ENCODE assay signal across 1 cellular context in the genomic region with DNA sequence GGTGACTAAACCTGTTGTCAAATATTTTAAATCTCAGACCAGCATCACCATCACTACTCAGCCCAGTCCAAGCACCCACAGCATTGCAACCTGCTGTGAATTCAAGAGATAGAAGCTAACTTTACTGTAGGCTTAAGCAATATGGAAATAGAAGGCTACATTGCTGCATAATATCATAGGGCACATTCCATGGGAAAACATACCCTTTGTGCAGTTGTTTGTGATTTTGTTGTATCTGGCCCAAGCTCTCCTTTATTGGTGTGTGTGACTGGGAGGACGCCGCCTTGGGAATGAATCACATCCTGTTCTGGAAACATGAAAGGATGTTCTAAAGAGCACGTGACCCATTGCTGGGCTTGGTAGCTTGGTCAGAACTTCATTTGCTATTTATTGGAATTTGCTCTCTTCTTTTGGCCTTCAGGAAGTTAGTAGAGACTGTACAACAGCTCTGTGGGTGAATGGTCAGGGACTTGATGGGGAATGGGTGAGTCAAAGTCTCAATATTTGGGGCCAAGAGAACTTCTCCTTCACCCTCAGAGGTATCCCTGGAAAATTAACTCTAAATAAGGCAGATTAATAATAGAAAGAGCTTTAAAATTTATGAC.
TF ChIP-seq lines count a peak whose summit lies in the region.

No MANE protein-coding gene starts in this region.

TF ChIP-seq in HepG2, 621 proteins besides CTCF, POLR2A, EP300 and RAD21 (continued from another document and continues in another):
- TF ChIP-seq SSRP1 (CRISPR knock-in tag; IDR thresholded peaks at IDR 0.05) = no peak
- no peak for TF ChIP-seq ZNF572 (CRISPR knock-in tag; IDR thresholded peaks at IDR 0.05)
- TF ChIP-seq CCDC6 (CRISPR knock-in tag; IDR thresholded peaks at IDR 0.05) = peak; percentile 80; the same call in 1 of the 2 replicates
- no peak for TF ChIP-seq PCBP2 (optimal IDR thresholded peaks at IDR 0.05; ENCODE audit: low read depth, low read length, poor library complexity, severe bottlenecking)
- peak; percentile 82 for TF ChIP-seq ZNF501 (CRISPR knock-in tag; IDR thresholded peaks at IDR 0.05)
- TF ChIP-seq SKI (IDR thresholded peaks at IDR 0.05; ENCODE audit: partially characterized antibody) = peak; percentile 54
- peak; percentile 87 for TF ChIP-seq FOXA3 (CRISPR knock-in tag; IDR thresholded peaks at IDR 0.05)
- TF ChIP-seq ZNF674 (CRISPR knock-in tag; IDR thresholded peaks at IDR 0.05; ENCODE audit: low read depth) = no peak
- TF ChIP-seq HDAC6 (IDR thresholded peaks at IDR 0.05; ENCODE audit: low read depth, low read length) = no peak
- TF ChIP-seq KLF11 (CRISPR knock-in tag; IDR thresholded peaks at IDR 0.05) = no peak; the same call in 1 of the 2 replicates
- no peak for TF ChIP-seq HES4 (CRISPR knock-in tag; IDR thresholded peaks at IDR 0.05; ENCODE audit: borderline replicate concordance)
- peak; percentile 70 for TF ChIP-seq ZSCAN9 (CRISPR knock-in tag; IDR thresholded peaks at IDR 0.05; ENCODE audit: borderline replicate concordance)
- no peak for TF ChIP-seq ZSCAN31 (CRISPR knock-in tag; IDR thresholded peaks at IDR 0.05; ENCODE audit: low read depth)
- TF ChIP-seq ZNF33A (CRISPR knock-in tag; IDR thresholded peaks at IDR 0.05; ENCODE audit: borderline replicate concordance) = no peak
- peak; percentile 28; the same call in 1 of the 2 replicates for TF ChIP-seq FOXC1 (CRISPR knock-in tag; IDR thresholded peaks at IDR 0.05; ENCODE audit: borderline replicate concordance)
- TF ChIP-seq SMAD1 (CRISPR knock-in tag; IDR thresholded peaks at IDR 0.05; ENCODE audit: borderline replicate concordance, low read depth) = 0 out of 2 replicates have a peak, but pooled peaks have one; percentile 54
- TF ChIP-seq, protein P1, sequence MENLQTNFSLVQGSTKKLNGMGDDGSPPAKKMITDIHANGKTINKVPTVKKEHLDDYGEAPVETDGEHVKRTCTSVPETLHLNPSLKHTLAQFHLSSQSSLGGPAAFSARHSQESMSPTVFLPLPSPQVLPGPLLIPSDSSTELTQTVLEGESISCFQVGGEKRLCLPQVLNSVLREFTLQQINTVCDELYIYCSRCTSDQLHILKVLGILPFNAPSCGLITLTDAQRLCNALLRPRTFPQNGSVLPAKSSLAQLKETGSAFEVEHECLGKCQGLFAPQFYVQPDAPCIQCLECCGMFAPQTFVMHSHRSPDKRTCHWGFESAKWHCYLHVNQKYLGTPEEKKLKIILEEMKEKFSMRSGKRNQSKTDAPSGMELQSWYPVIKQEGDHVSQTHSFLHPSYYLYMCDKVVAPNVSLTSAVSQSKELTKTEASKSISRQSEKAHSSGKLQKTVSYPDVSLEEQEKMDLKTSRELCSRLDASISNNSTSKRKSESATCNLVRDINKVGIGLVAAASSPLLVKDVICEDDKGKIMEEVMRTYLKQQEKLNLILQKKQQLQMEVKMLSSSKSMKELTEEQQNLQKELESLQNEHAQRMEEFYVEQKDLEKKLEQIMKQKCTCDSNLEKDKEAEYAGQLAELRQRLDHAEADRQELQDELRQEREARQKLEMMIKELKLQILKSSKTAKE (CRISPR knock-in tag; IDR thresholded peaks at IDR 0.05; ENCODE audit: borderline replicate concordance) = peak; percentile 77; the same call in 1 of the 2 replicates
- TF ChIP-seq ZBTB7B (CRISPR knock-in tag; IDR thresholded peaks at IDR 0.05) = 0 out of 2 replicates have a peak, but pooled peaks have one; percentile 12
- no peak for TF ChIP-seq PCBP1 (IDR thresholded peaks at IDR 0.05; ENCODE audit: borderline replicate concordance, low read depth, low read length)
- TF ChIP-seq STAG1 (CRISPR knock-in tag; IDR thresholded peaks at IDR 0.05) = no peak; the same call in 1 of the 2 replicates
- no peak for TF ChIP-seq DNMT1 (CRISPR knock-in tag; IDR thresholded peaks at IDR 0.05)
- TF ChIP-seq, protein P2, sequence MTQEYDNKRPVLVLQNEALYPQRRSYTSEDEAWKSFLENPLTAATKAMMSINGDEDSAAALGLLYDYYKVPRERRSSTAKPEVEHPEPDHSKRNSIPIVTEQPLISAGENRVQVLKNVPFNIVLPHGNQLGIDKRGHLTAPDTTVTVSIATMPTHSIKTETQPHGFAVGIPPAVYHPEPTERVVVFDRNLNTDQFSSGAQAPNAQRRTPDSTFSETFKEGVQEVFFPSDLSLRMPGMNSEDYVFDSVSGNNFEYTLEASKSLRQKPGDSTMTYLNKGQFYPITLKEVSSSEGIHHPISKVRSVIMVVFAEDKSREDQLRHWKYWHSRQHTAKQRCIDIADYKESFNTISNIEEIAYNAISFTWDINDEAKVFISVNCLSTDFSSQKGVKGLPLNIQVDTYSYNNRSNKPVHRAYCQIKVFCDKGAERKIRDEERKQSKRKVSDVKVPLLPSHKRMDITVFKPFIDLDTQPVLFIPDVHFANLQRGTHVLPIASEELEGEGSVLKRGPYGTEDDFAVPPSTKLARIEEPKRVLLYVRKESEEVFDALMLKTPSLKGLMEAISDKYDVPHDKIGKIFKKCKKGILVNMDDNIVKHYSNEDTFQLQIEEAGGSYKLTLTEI (CRISPR knock-in tag; conservative IDR thresholded peaks at IDR 0.05) = no peak
- no peak for TF ChIP-seq ZFAT (CRISPR knock-in tag; conservative IDR thresholded peaks at IDR 0.05)
- no peak for TF ChIP-seq ZNF44 (CRISPR knock-in tag; IDR thresholded peaks at IDR 0.05)
- peak; percentile 94 for TF ChIP-seq GATAD2A (CRISPR knock-in tag; IDR thresholded peaks at IDR 0.05)
- no peak for TF ChIP-seq ZNF562 (CRISPR knock-in tag; IDR thresholded peaks at IDR 0.05; ENCODE audit: borderline replicate concordance)
- TF ChIP-seq GATAD1 (CRISPR knock-in tag; IDR thresholded peaks at IDR 0.05) = peak; percentile 25; the same call in 1 of the 2 replicates
- 0 out of 2 replicates have a peak, but pooled peaks have one; percentile 30 for TF ChIP-seq HDAC1 (CRISPR knock-in tag; IDR thresholded peaks at IDR 0.05)
- TF ChIP-seq THYN1 (CRISPR knock-in tag; IDR thresholded peaks at IDR 0.05; ENCODE audit: borderline replicate concordance, low read depth) = no peak
- 0 out of 2 replicates have a peak, but pooled peaks have one; percentile 47 for TF ChIP-seq TBP (CRISPR knock-in tag; IDR thresholded peaks at IDR 0.05)
- TF ChIP-seq, protein P3, sequence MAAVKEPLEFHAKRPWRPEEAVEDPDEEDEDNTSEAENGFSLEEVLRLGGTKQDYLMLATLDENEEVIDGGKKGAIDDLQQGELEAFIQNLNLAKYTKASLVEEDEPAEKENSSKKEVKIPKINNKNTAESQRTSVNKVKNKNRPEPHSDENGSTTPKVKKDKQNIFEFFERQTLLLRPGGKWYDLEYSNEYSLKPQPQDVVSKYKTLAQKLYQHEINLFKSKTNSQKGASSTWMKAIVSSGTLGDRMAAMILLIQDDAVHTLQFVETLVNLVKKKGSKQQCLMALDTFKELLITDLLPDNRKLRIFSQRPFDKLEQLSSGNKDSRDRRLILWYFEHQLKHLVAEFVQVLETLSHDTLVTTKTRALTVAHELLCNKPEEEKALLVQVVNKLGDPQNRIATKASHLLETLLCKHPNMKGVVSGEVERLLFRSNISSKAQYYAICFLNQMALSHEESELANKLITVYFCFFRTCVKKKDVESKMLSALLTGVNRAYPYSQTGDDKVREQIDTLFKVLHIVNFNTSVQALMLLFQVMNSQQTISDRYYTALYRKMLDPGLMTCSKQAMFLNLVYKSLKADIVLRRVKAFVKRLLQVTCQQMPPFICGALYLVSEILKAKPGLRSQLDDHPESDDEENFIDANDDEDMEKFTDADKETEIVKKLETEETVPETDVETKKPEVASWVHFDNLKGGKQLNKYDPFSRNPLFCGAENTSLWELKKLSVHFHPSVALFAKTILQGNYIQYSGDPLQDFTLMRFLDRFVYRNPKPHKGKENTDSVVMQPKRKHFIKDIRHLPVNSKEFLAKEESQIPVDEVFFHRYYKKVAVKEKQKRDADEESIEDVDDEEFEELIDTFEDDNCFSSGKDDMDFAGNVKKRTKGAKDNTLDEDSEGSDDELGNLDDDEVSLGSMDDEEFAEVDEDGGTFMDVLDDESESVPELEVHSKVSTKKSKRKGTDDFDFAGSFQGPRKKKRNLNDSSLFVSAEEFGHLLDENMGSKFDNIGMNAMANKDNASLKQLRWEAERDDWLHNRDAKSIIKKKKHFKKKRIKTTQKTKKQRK (IDR thresholded peaks at IDR 0.05; ENCODE audit: low read length) = no peak
- no peak for TF ChIP-seq GLI4 (CRISPR knock-in tag; IDR thresholded peaks at IDR 0.05; ENCODE audit: borderline replicate concordance)
- TF ChIP-seq MED13 (CRISPR knock-in tag; IDR thresholded peaks at IDR 0.05) = no peak
- TF ChIP-seq CAMTA2 (CRISPR knock-in tag; IDR thresholded peaks at IDR 0.05; ENCODE audit: borderline replicate concordance) = no peak
- no peak for TF ChIP-seq ZNF891 (CRISPR knock-in tag; IDR thresholded peaks at IDR 0.05)
- no peak for TF ChIP-seq ZNF251 (CRISPR knock-in tag; IDR thresholded peaks at IDR 0.05)
- no peak for TF ChIP-seq ZNF703 (CRISPR knock-in tag; IDR thresholded peaks at IDR 0.05; ENCODE audit: borderline replicate concordance)
- TF ChIP-seq MIER3 (CRISPR knock-in tag; IDR thresholded peaks at IDR 0.05; ENCODE audit: borderline replicate concordance) = peak; percentile 46; the same call in 1 of the 2 replicates
- peak; percentile 25 for TF ChIP-seq CBX1 (IDR thresholded peaks at IDR 0.05; ENCODE audit: low read depth)
- no peak for TF ChIP-seq HNRNPUL1 (IDR thresholded peaks at IDR 0.05; ENCODE audit: low read depth, low read length)
- TF ChIP-seq CENPT (CRISPR knock-in tag; IDR thresholded peaks at IDR 0.05; ENCODE audit: low read depth) = no peak
- no peak for TF ChIP-seq ZNF235 (CRISPR knock-in tag; IDR thresholded peaks at IDR 0.05; ENCODE audit: borderline replicate concordance)
- no peak for TF ChIP-seq CHCHD3 (CRISPR knock-in tag; IDR thresholded peaks at IDR 0.05)
- TF ChIP-seq, protein P4, sequence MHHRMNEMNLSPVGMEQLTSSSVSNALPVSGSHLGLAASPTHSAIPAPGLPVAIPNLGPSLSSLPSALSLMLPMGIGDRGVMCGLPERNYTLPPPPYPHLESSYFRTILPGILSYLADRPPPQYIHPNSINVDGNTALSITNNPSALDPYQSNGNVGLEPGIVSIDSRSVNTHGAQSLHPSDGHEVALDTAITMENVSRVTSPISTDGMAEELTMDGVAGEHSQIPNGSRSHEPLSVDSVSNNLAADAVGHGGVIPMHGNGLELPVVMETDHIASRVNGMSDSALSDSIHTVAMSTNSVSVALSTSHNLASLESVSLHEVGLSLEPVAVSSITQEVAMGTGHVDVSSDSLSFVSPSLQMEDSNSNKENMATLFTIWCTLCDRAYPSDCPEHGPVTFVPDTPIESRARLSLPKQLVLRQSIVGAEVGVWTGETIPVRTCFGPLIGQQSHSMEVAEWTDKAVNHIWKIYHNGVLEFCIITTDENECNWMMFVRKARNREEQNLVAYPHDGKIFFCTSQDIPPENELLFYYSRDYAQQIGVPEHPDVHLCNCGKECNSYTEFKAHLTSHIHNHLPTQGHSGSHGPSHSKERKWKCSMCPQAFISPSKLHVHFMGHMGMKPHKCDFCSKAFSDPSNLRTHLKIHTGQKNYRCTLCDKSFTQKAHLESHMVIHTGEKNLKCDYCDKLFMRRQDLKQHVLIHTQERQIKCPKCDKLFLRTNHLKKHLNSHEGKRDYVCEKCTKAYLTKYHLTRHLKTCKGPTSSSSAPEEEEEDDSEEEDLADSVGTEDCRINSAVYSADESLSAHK (CRISPR knock-in tag; IDR thresholded peaks at IDR 0.05; ENCODE audit: borderline replicate concordance) = no peak
- 0 out of 2 replicates have a peak, but pooled peaks have one; percentile 20 for TF ChIP-seq ZNF607 (CRISPR knock-in tag; IDR thresholded peaks at IDR 0.05; ENCODE audit: borderline replicate concordance)
- TF ChIP-seq ZNF839 (CRISPR knock-in tag; IDR thresholded peaks at IDR 0.05; ENCODE audit: borderline replicate concordance) = no peak
- peak; percentile 57; the same call in 1 of the 2 replicates for TF ChIP-seq ZNF33B (CRISPR knock-in tag; IDR thresholded peaks at IDR 0.05)
- TF ChIP-seq ZNF17 (CRISPR knock-in tag; IDR thresholded peaks at IDR 0.05) = no peak
- TF ChIP-seq, protein P5, sequence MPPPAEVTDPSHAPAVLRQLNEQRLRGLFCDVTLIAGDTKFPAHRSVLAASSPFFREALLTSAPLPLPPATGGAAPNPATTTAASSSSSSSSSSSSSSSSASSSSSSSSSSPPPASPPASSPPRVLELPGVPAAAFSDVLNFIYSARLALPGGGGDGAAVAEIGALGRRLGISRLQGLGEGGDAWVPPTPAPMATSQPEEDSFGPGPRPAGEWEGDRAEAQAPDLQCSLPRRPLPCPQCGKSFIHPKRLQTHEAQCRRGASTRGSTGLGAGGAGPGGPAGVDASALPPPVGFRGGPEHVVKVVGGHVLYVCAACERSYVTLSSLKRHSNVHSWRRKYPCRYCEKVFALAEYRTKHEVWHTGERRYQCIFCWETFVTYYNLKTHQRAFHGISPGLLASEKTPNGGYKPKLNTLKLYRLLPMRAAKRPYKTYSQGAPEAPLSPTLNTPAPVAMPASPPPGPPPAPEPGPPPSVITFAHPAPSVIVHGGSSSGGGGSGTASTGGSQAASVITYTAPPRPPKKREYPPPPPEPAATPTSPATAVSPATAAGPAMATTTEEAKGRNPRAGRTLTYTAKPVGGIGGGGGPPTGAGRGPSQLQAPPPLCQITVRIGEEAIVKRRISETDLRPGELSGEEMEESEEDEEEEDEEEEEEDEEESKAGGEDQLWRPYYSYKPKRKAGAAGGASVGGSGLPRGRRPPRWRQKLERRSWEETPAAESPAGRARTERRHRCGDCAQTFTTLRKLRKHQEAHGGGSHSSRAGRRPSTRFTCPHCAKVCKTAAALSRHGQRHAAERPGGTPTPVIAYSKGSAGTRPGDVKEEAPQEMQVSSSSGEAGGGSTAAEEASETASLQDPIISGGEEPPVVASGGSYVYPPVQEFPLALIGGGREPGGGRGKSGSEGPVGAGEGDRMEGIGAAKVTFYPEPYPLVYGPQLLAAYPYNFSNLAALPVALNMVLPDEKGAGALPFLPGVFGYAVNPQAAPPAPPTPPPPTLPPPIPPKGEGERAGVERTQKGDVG (CRISPR knock-in tag; IDR thresholded peaks at IDR 0.05; ENCODE audit: borderline replicate concordance) = no peak
- no peak for TF ChIP-seq SRY (CRISPR knock-in tag; IDR thresholded peaks at IDR 0.05)
- no peak; the same call in 1 of the 2 replicates for TF ChIP-seq ZNF788 (CRISPR knock-in tag; IDR thresholded peaks at IDR 0.05; ENCODE audit: borderline replicate concordance)
- TF ChIP-seq TSC22D2 (CRISPR knock-in tag; IDR thresholded peaks at IDR 0.05; ENCODE audit: borderline replicate concordance) = no peak
- TF ChIP-seq ARHGAP35 (CRISPR knock-in tag; IDR thresholded peaks at IDR 0.05; ENCODE audit: borderline replicate concordance) = no peak
- no peak for TF ChIP-seq KMT2A (CRISPR knock-in tag; IDR thresholded peaks at IDR 0.05)
- TF ChIP-seq ZNF672 (CRISPR knock-in tag; IDR thresholded peaks at IDR 0.05) = no peak
- TF ChIP-seq NFIC (IDR thresholded peaks at IDR 0.05; ENCODE audit: low read length) = peak; percentile 93
